In genomic region chr2:2271471-2271941, GRCh38 we compare ENCODE assay signal across 11 cellular contexts. TPM values are rescaled to one million over a fixed set of nuclear protein-coding genes. Genes with fewer than 3 reads are reported as not detected.
A peak's percentile ranks its signal among the peaks of the same experiment; 100 is the strongest.
DNase-seq lines count a peak whose midpoint lies in the region; ATAC-seq and TF ChIP-seq lines count a peak whose summit lies in the region.
"Had no signal": no experiment of that assay in that cellular context is flagged by ENCODE, and none has a peak within 500 bp of the region (broad histone marks: within the 10 kb centered on the region; RNA-seq: fewer than 3 reads in every experiment).

No MANE protein-coding gene starts in this region.

- peak overlapping the region; percentile 30 for H3K4me2 ChIP-seq in SK-N-SH
- H3K4me2 ChIP-seq: KMS-11 had no signal

- POLR2A ChIA-PET in SK-N-SH (lab: Yijun Ruan, JAX) = interaction anchor here (0.6 to 3.0 kb wide), 5 partner anchors 55 to 575 kb away, joined by 3 to 12 read pairs (median 3); partner anchors contain the start of gene MYT1L

- no peaks in the 10 kb centered on the region for H3K9me3 ChIP-seq in SK-N-SH
- H3K9me3 ChIP-seq in heart left ventricle = no peaks in the 10 kb centered on the region
- H3K9me3 ChIP-seq: sigmoid colon had no signal

- H3F3A ChIP-seq in SK-N-SH (replicated peaks; ENCODE audit: insufficient read depth) = no peaks in the 10 kb centered on the region

- DNase-seq in NCI-H1092 treated with DMSO at 0.1 percent for 48 hours (lab: John Stamatoyannopoulos, UW) (peak; percentile 2), NCI-H1092 (lab: John Stamatoyannopoulos, UW) (no peak), SK-N-SH (peak; percentile 82), heart left ventricle (peak in 4 of 5 donors; percentile 29 to 63 (median 44)), stromal cell of bone marrow (ENCODE audit: low read depth) (peak; percentile 18), brain microvascular endothelial cell (no peak)
- DNase-seq: activated naive CD4-positive, alpha-beta T cell treated with anti-CD3 and anti-CD28 coated beads for 36 hours; sigmoid colon had no signal

- H3K27me3 Mint-ChIP-seq in activated T-helper 17 cell treated with anti-CD3 and anti-CD28 coated beads, Interleukin-2, amount 50 U/mL, for 72 hours = peaks cover 4% of the 10 kb centered on the region

- no peak overlapping the region for H3K27ac Mint-ChIP-seq in activated T-helper 17 cell treated with anti-CD3 and anti-CD28 coated beads, Interleukin-2, amount 50 U/mL, for 72 hours
- H3K27ac Mint-ChIP-seq: activated naive CD4-positive, alpha-beta T cell treated with anti-CD3 and anti-CD28 coated beads for 36 hours had no signal

- no peaks in the 10 kb centered on the region for H3K36me3 Mint-ChIP-seq in activated T-helper 17 cell treated with anti-CD3 and anti-CD28 coated beads, Interleukin-2, amount 50 U/mL, for 72 hours (ENCODE audit: low read depth)

- no peaks in the 10 kb centered on the region for H3K36me3 ChIP-seq in SK-N-SH (replicated peaks in 1 of 2; ENCODE audit: control insufficient read depth in 1 of 2, insufficient read depth in 2 of 2, low read length in 1 of 2)
- no peaks in the 10 kb centered on the region for H3K36me3 ChIP-seq in heart left ventricle
- H3K36me3 ChIP-seq in brain microvascular endothelial cell (replicated peaks) = no peaks in the 10 kb centered on the region
- H3K36me3 ChIP-seq: sigmoid colon had no signal

- peak; percentile 89 to 96 (median 92) for ATAC-seq in heart left ventricle
- no peak for ATAC-seq in HG03442 (IDR thresholded peaks at IDR 0.05; ENCODE audit: unreplicated experiment)
- ATAC-seq in activated T-helper 17 cell treated with anti-CD3 and anti-CD28 coated beads, Interleukin-2, amount 50 U/mL, for 72 hours (replicated peaks) = no peak

- TF ChIP-seq CTCF in SK-N-SH (IDR thresholded peaks at IDR 0.05) (no peak), heart left ventricle (IDR thresholded peaks at IDR 0.05) (peak in 2 of 12 donors; percentile 12 to 20), brain microvascular endothelial cell (IDR thresholded peaks at IDR 0.05; ENCODE audit: low read depth, low read length, missing control alignments) (no peak)

- WGBS in SK-N-SH (ENCODE audit: low lambda C conversion rate) = 2% methylated on average over 7 of the region's 7 CpGs
- 30 to 45% (median 36%) methylated on average over 7 of the region's 7 CpGs for WGBS in heart left ventricle, 4 donors

- H3K9ac ChIP-seq in SK-N-SH = peak overlapping the region; percentile 46
- H3K9ac ChIP-seq: KMS-11 had no signal

- TF ChIP-seq RAD21 in SK-N-SH (IDR thresholded peaks at IDR 0.05; ENCODE audit: low read length) = peak; percentile 56

- no peaks in the 10 kb centered on the region for H3K79me2 ChIP-seq in SK-N-SH (ENCODE audit: insufficient read depth)

- intact Hi-C loops in heart left ventricle (cut with DNase I) = loop anchor here in 1 of 10 donors (10.0 kb wide), 1 partner anchor 127 kb away; no protein-coding TSS in a partner anchor

- peak in 1 of 2 experiments; percentile 52; a peak in 1 of 4 replicates for TF ChIP-seq EP300 in SK-N-SH (IDR thresholded peaks at IDR 0.05; ENCODE audit: borderline replicate concordance in 1 of 2, low read depth in 1 of 2, low read length in 1 of 2)

- no peaks in the 10 kb centered on the region for H3K4me1 Mint-ChIP-seq in activated T-helper 17 cell treated with anti-CD3 and anti-CD28 coated beads, Interleukin-2, amount 50 U/mL, for 72 hours

- no peak for TF ChIP-seq POLR2A in heart left ventricle (IDR thresholded peaks at IDR 0.05)

- H3K9me2 ChIP-seq in SK-N-SH = no peaks in the 10 kb centered on the region

- in situ Hi-C loops in brain microvascular endothelial cell (cut with HindIII; ENCODE audit: low pct_ligation_motif_present, low sequenced_read_pairs) = no loop called here

- H3K4me1 ChIP-seq in SK-N-SH (ENCODE audit: control insufficient read depth in 1 of 2, insufficient read depth in 2 of 2, low read depth in 1 of 2, low read length in 1 of 2) (peaks cover 12 to 42% of the 10 kb centered on the region in 2 experiments; a peak in 3 of 4 replicates), heart left ventricle (peaks cover 0 to 9% (median 0%) of the 10 kb centered on the region in 12 donors)

- peak overlapping the region; percentile 71 to 95 for H3K27ac ChIP-seq in SK-N-SH (ENCODE audit: low read depth in 2 of 2, low read length in 1 of 2)
- H3K27ac ChIP-seq in heart left ventricle = peak overlapping the region in 2 of 12 donors; percentile 51 to 55
- no peak overlapping the region for H3K27ac ChIP-seq in brain microvascular endothelial cell
- H3K27ac ChIP-seq: KMS-11 had no signal

- no peaks in the 10 kb centered on the region for H4K20me1 ChIP-seq in SK-N-SH (ENCODE audit: insufficient read depth)

- CTCF ChIA-PET in SK-N-SH (lab: Yijun Ruan, JAX) = interaction anchor here (1.0 to 3.2 kb wide), 12 partner anchors 10 to 362 kb away, joined by 3 to 15 read pairs (median 4); no protein-coding TSS in a partner anchor

- no peaks in the 10 kb centered on the region for H3K27me3 ChIP-seq in SK-N-SH (ENCODE audit: insufficient read depth)
- H3K27me3 ChIP-seq in heart left ventricle = no peaks in the 10 kb centered on the region
- H3K27me3 ChIP-seq in brain microvascular endothelial cell (replicated peaks) = no peaks in the 10 kb centered on the region
- H3K27me3 ChIP-seq: sigmoid colon had no signal

- H3K4me3 ChIP-seq in SK-N-SH (ENCODE audit: low read depth in 2 of 2, low read length in 1 of 2) (no peak overlapping the region), heart left ventricle (no peak overlapping the region), brain microvascular endothelial cell (ENCODE audit: low read depth, low read length) (no peak overlapping the region)
- H3K4me3 ChIP-seq: sigmoid colon had no signal

- peak overlapping the region; percentile 26; the same call in 1 of the 2 replicates for H2AFZ ChIP-seq in SK-N-SH (ENCODE audit: low read depth)

- no peak overlapping the region for H3K4me3 Mint-ChIP-seq in activated T-helper 17 cell treated with anti-CD3 and anti-CD28 coated beads, Interleukin-2, amount 50 U/mL, for 72 hours
- H3K4me3 Mint-ChIP-seq: activated naive CD4-positive, alpha-beta T cell treated with anti-CD3 and anti-CD28 coated beads for 36 hours had no signal

- H3K9me3 Mint-ChIP-seq in activated T-helper 17 cell treated with anti-CD3 and anti-CD28 coated beads, Interleukin-2, amount 50 U/mL, for 72 hours = no peaks in the 10 kb centered on the region
- H3K9me3 Mint-ChIP-seq: activated naive CD4-positive, alpha-beta T cell treated with anti-CD3 and anti-CD28 coated beads for 36 hours had no signal

TF ChIP-seq in SK-N-SH, 30 proteins besides CTCF, POLR2A, EP300 and RAD21 (continues in another document):
- TF ChIP-seq, protein P1, sequence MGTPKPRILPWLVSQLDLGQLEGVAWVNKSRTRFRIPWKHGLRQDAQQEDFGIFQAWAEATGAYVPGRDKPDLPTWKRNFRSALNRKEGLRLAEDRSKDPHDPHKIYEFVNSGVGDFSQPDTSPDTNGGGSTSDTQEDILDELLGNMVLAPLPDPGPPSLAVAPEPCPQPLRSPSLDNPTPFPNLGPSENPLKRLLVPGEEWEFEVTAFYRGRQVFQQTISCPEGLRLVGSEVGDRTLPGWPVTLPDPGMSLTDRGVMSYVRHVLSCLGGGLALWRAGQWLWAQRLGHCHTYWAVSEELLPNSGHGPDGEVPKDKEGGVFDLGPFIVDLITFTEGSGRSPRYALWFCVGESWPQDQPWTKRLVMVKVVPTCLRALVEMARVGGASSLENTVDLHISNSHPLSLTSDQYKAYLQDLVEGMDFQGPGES (IDR thresholded peaks at IDR 0.05; ENCODE audit: low read depth, low read length) = no peak
- no peak for TF ChIP-seq TAF1 (IDR thresholded peaks at IDR 0.05; ENCODE audit: borderline replicate concordance, low read depth, low read length)
- TF ChIP-seq, protein P2, sequence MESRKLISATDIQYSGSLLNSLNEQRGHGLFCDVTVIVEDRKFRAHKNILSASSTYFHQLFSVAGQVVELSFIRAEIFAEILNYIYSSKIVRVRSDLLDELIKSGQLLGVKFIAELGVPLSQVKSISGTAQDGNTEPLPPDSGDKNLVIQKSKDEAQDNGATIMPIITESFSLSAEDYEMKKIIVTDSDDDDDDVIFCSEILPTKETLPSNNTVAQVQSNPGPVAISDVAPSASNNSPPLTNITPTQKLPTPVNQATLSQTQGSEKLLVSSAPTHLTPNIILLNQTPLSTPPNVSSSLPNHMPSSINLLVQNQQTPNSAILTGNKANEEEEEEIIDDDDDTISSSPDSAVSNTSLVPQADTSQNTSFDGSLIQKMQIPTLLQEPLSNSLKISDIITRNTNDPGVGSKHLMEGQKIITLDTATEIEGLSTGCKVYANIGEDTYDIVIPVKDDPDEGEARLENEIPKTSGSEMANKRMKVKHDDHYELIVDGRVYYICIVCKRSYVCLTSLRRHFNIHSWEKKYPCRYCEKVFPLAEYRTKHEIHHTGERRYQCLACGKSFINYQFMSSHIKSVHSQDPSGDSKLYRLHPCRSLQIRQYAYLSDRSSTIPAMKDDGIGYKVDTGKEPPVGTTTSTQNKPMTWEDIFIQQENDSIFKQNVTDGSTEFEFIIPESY (IDR thresholded peaks at IDR 0.05; ENCODE audit: borderline replicate concordance, low read depth) = no peak
- TF ChIP-seq JUND (IDR thresholded peaks at IDR 0.05) = no peak
- TF ChIP-seq TEAD4 (IDR thresholded peaks at IDR 0.05; ENCODE audit: borderline replicate concordance, insufficient read depth) = no peak
- TF ChIP-seq SIN3A (IDR thresholded peaks at IDR 0.05; ENCODE audit: borderline replicate concordance, low read depth, low read length) = no peak
- TF ChIP-seq, protein P3, sequence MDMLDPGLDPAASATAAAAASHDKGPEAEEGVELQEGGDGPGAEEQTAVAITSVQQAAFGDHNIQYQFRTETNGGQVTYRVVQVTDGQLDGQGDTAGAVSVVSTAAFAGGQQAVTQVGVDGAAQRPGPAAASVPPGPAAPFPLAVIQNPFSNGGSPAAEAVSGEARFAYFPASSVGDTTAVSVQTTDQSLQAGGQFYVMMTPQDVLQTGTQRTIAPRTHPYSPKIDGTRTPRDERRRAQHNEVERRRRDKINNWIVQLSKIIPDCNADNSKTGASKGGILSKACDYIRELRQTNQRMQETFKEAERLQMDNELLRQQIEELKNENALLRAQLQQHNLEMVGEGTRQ (IDR thresholded peaks at IDR 0.05; ENCODE audit: borderline replicate concordance, low read depth, low read length) = no peak
- TF ChIP-seq RFX5 (IDR thresholded peaks at IDR 0.05; ENCODE audit: low read length) = no peak
- TF ChIP-seq MEF2A (IDR thresholded peaks at IDR 0.05; ENCODE audit: borderline replicate concordance, low read depth) = no peak
- TF ChIP-seq EZH2phosphoT487 (IDR thresholded peaks at IDR 0.05; ENCODE audit: borderline replicate concordance, low read depth) = no peak
- no peak for TF ChIP-seq RXRA (IDR thresholded peaks at IDR 0.05; ENCODE audit: borderline replicate concordance, low read depth)
- no peak for TF ChIP-seq YY1 (IDR thresholded peaks at IDR 0.05; ENCODE audit: low read depth)

RNA-seq across cellular contexts. Expression of gene MYT1L, which starts 59.6 kb away (rescaled TPM):
- polyA plus RNA-seq in SK-N-SH (2012; rRNA removed) (0.20 and 1.2 TPM in 2 replicates), heart left ventricle (not detected)
- polyA plus RNA-seq in SK-N-SH (2012; cell fraction: cytosol; rRNA removed) = 0.80 and 1.00 TPM in 2 replicates
- polyA plus RNA-seq in SK-N-SH (2012; cell fraction: nucleus; rRNA removed) = 1.5 and 2.2 TPM in 2 replicates
- under 1 TPM in 2 of 9 donors, not detected in 7; 0.15 to 0.20 TPM for total RNA-seq in heart left ventricle
- not detected for total RNA-seq in activated T-helper 17 cell treated with anti-CD3 and anti-CD28 coated beads, Interleukin-2, amount 50 U/mL, for 72 hours
- total RNA-seq: activated naive CD4-positive, alpha-beta T cell treated with anti-CD3 and anti-CD28 coated beads for 36 hours had no signal

Comparison
In these comparisons a context has a peak if more than half of its experiments do, and no peak if none do; other contexts are left out.
1. DNase-seq: peak in NCI-H1092 treated with DMSO at 0.1 percent for 48 hours (single experiment), SK-N-SH (single experiment), heart left ventricle (4 of 5) and stromal cell of bone marrow (single experiment); none in NCI-H1092 (single experiment) and brain microvascular endothelial cell (single experiment).
2. ATAC-seq: peak in heart left ventricle (4 of 4); none in HG03442 (single experiment) and activated T-helper 17 cell treated with anti-CD3 and anti-CD28 coated beads, Interleukin-2, amount 50 U/mL, for 72 hours (single experiment).